ENCODE assay signal across 10 cellular contexts in the genomic region with DNA sequence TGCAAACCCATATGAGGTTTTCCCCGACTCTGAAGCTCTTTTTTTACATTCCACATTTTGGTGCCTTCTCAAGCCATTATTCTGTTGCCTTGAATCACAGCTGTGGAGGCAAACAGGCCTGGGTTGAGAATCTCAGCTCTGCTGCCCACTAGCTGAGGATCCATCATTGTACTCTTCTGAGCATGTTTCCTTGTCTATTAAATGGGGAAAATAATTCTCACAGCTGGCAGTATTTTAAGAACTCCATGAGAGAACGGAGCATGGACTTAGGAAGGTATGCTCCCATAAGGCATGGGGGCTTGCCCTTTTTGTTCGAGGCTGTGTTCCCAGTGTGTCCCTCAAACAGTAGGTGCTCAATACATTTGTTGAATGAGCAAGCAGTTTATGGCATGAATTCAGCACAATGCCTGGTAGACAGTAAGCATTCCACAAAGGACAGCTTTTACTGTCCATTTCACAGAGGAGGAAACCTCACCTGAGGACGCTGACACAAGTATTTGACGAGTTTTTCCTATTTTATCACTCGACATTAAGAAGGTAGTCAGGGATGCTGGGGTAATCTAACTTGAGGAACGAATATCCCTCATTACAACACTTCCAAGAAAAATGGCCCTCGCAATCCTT. TPM values are rescaled to one million over a fixed set of nuclear protein-coding genes. Genes with fewer than 3 reads are reported as not detected.
DNase-seq lines count a peak whose midpoint lies in the region; FAIRE-seq and TF ChIP-seq lines count a peak whose summit lies in the region.
"Had no signal": no experiment of that assay in that cellular context is flagged by ENCODE, and none has a peak within 500 bp of the region (broad histone marks: within the 10 kb centered on the region; RNA-seq: fewer than 3 reads in every experiment).

No MANE protein-coding gene starts in this region.

- H3K36me3 Mint-ChIP-seq in neural progenitor cell = no peaks in the 10 kb centered on the region

- no TSS peak for BruUV-seq in endothelial cell of umbilical vein (replicated peaks; lab: Mats Ljungman, UMichigan)

- H3K9me1 ChIP-seq in endothelial cell of umbilical vein (replicated peaks; ENCODE audit: control insufficient read depth, extremely low read depth, insufficient read depth, low read length) = no peaks in the 10 kb centered on the region

- dilution Hi-C loops in endothelial cell of umbilical vein (cut with MboI; ENCODE audit: extremely low pct_ligation_motif_present, low sequenced_read_pairs) = no loop called here

- H3K9ac ChIP-seq in endothelial cell of umbilical vein (replicated peaks; ENCODE audit: extremely low read depth, insufficient read depth, low read length) (no peak overlapping the region), neural progenitor cell (no peak overlapping the region), neuronal stem cell (ENCODE audit: low read depth, low read length, poor library complexity) (no peak overlapping the region)

- no peak overlapping the region for H2BK5ac ChIP-seq in neuronal stem cell (ENCODE audit: low read length)

- WGBS in neuronal stem cell (ENCODE audit: extremely low coverage in 2 of 2, insufficient read length in 2 of 2, insufficient replicate concordance in 1 of 2), 2 donors = no CpG with 5 or more reads among the region's 8 CpGs

- peak overlapping the region; percentile 94 for H3K4me3 Mint-ChIP-seq in neural progenitor cell

- CTCF ChIA-PET in endothelial cell of umbilical vein (lab: Charles Lee) = interaction anchor here (1.0 to 16.1 kb wide), 5 partner anchors 19 to 1984 kb away, joined by 3 to 182 read pairs (median 4); no protein-coding TSS in a partner anchor

- no peak overlapping the region for H3K27ac ChIP-seq in endothelial cell of umbilical vein (ENCODE audit: insufficient read depth, low read depth, low read length)
- no peak overlapping the region for H3K27ac ChIP-seq in neural progenitor cell
- H3K27ac ChIP-seq in neuronal stem cell (replicated peaks; ENCODE audit: low read length) = no peak overlapping the region
- H3K27ac ChIP-seq in dorsolateral prefrontal cortex = peak overlapping the region in 8 of 59 donors; percentile 2 to 94 (median 52)

- peaks cover 7% of the 10 kb centered on the region for H3K9me3 Mint-ChIP-seq in neural progenitor cell

- H4K20me1 ChIP-seq in endothelial cell of umbilical vein (replicated peaks; ENCODE audit: control insufficient read depth, extremely low read depth, insufficient read depth, low read length) = no peaks in the 10 kb centered on the region
- peaks cover 16% of the 10 kb centered on the region for H4K20me1 ChIP-seq in neural progenitor cell (ENCODE audit: low read depth)

- H2AK5ac ChIP-seq in neuronal stem cell (ENCODE audit: low read depth, low read length) = no peak overlapping the region

- no peak overlapping the region for H2BK120ac ChIP-seq in neuronal stem cell (ENCODE audit: low read depth, low read length)

- peaks cover 17% of the 10 kb centered on the region for H3K79me2 ChIP-seq in endothelial cell of umbilical vein (ENCODE audit: control insufficient read depth, insufficient read depth, low read length)
- peaks cover 28% of the 10 kb centered on the region for H3K79me2 ChIP-seq in neural progenitor cell (ENCODE audit: low read depth)

- H3K14ac ChIP-seq in neuronal stem cell (ENCODE audit: low read length) = no peak overlapping the region

- H3K4me3 ChIP-seq in AG10803 (ENCODE audit: low read length) (no peak overlapping the region), HFF-Myc (replicated peaks; ENCODE audit: low read depth, low read length) (no peak overlapping the region), endothelial cell of umbilical vein (replicated peaks in 1 of 3; ENCODE audit: insufficient read depth in 1 of 3, low read depth in 1 of 3, low read length in 3 of 3) (peak overlapping the region in 1 of 3 experiments; percentile 82), neural progenitor cell (peak overlapping the region; percentile 99), neuronal stem cell (ENCODE audit: low read length in 2 of 2) (no peak overlapping the region), dorsolateral prefrontal cortex (peak overlapping the region in 12 of 59 donors; percentile 66 to 88 (median 75))

- intact Hi-C loops in endothelial cell of umbilical vein (cut with micrococcal nuclease) (no loop called here), dorsolateral prefrontal cortex (cut with DNase I) (no loop called here)

- H3K4me2 ChIP-seq in endothelial cell of umbilical vein (ENCODE audit: insufficient read depth, low read length) (peak overlapping the region; percentile 94), neural progenitor cell (peak overlapping the region; percentile 88), neuronal stem cell (ENCODE audit: insufficient read depth, low read length, poor library complexity, severe bottlenecking) (no peak overlapping the region)

- peaks cover 28% of the 10 kb centered on the region for H3F3A ChIP-seq in neural progenitor cell (ENCODE audit: low read depth)

- H2BK15ac ChIP-seq in neuronal stem cell (ENCODE audit: low read length) = no peak overlapping the region

- no peak overlapping the region for H2BK12ac ChIP-seq in neuronal stem cell (ENCODE audit: low read length)

- peak overlapping the region; percentile 9 for H2AFZ ChIP-seq in endothelial cell of umbilical vein (ENCODE audit: low read depth, low read length)
- H2AFZ ChIP-seq in neural progenitor cell (replicated peaks) = no peak overlapping the region
- no peak overlapping the region for H2AFZ ChIP-seq in neuronal stem cell (ENCODE audit: low read length)

- peaks cover 21% of the 10 kb centered on the region for H3K4me1 ChIP-seq in endothelial cell of umbilical vein (ENCODE audit: control insufficient read depth, extremely low read depth, insufficient read depth, low read length)
- peaks cover 6% of the 10 kb centered on the region for H3K4me1 ChIP-seq in neural progenitor cell
- H3K4me1 ChIP-seq in neuronal stem cell (ENCODE audit: control insufficient read depth in 2 of 2, insufficient read depth in 1 of 2, low read depth in 1 of 2, low read length in 2 of 2) = peaks cover 3 to 4% of the 10 kb centered on the region in 2 donors

- H3K18ac ChIP-seq in neuronal stem cell (ENCODE audit: low read length) = no peak overlapping the region

- H4K91ac ChIP-seq in neuronal stem cell (ENCODE audit: low read depth, low read length, poor library complexity) = no peak overlapping the region

- H4K8ac ChIP-seq in neuronal stem cell (ENCODE audit: low read depth, low read length) = no peak overlapping the region

- POLR2A ChIA-PET in endothelial cell of umbilical vein (lab: Charles Lee) = no interaction called here

- peaks cover 4% of the 10 kb centered on the region for H3K4me1 Mint-ChIP-seq in neural progenitor cell

- no peak for TF ChIP-seq POLR2A in endothelial cell of umbilical vein (IDR thresholded peaks at IDR 0.05; ENCODE audit: low read depth, low read length)

- no peak overlapping the region for H3K27ac Mint-ChIP-seq in neural progenitor cell

- FAIRE-seq in endothelial cell of umbilical vein (lab: Jason Lieb, UNC) = peak; percentile 52

- DNase-seq in AG10803 (ENCODE audit: low read depth) (peak; percentile 16), HFF-Myc (ENCODE audit: extremely low read depth, low read depth) (no peak), endothelial cell of umbilical vein (ENCODE audit: low read depth, low spot score) (no peak), neural progenitor cell (ENCODE audit: low spot score) (no peak), neuronal stem cell (ENCODE audit: low spot score) (no peak), C1 segment of cervical spinal cord (lab: John Stamatoyannopoulos, UW) (no peak), dorsolateral prefrontal cortex (no peak), NK-92 (lab: John Stamatoyannopoulos, UW; ENCODE audit: unreplicated experiment) (no peak)
- DNase-seq: activated effector memory CD4-positive, alpha-beta T cell treated with Interleukin-2 at 50 U/mL for 16 hours; posterior cingulate gyrus had no signal

- H3K9me3 ChIP-seq in endothelial cell of umbilical vein (replicated peaks; ENCODE audit: control insufficient read depth, insufficient read depth, low read length) (no peaks in the 10 kb centered on the region), neural progenitor cell (ENCODE audit: low read depth) (no peaks in the 10 kb centered on the region), neuronal stem cell (replicated peaks in 1 of 2; ENCODE audit: control insufficient read depth in 2 of 2, insufficient read depth in 1 of 2, low read depth in 1 of 2, low read length in 2 of 2) (peaks cover 3 to 12% of the 10 kb centered on the region in 2 donors)

- H3K27me3 Mint-ChIP-seq in neural progenitor cell (ENCODE audit: insufficient read depth, low read depth) = peaks cover 13% of the 10 kb centered on the region

- no peak overlapping the region for H3K4ac ChIP-seq in neuronal stem cell (ENCODE audit: low read length)

- H3K23ac ChIP-seq in neuronal stem cell (ENCODE audit: low read depth, low read length, poor library complexity) = no peak overlapping the region

- no peaks in the 10 kb centered on the region for H3K27me3 ChIP-seq in endothelial cell of umbilical vein (ENCODE audit: control insufficient read depth in 2 of 2, insufficient read depth in 2 of 2, low read length in 2 of 2)
- no peaks in the 10 kb centered on the region for H3K27me3 ChIP-seq in neural progenitor cell
- peaks cover 0 to 31% (median 0%) of the 10 kb centered on the region in 3 experiments for H3K27me3 ChIP-seq in neuronal stem cell (ENCODE audit: control insufficient read depth in 3 of 3, insufficient read depth in 3 of 3, low read depth in 1 of 3, low read length in 3 of 3)
- H3K27me3 ChIP-seq in dorsolateral prefrontal cortex = peaks cover 0 to 23% (median 0%) of the 10 kb centered on the region in 45 donors

- H3K36me3 ChIP-seq in endothelial cell of umbilical vein (ENCODE audit: control insufficient read depth in 2 of 2, extremely low read depth in 1 of 2, insufficient read depth in 2 of 2, low read length in 2 of 2) = no peaks in the 10 kb centered on the region
- no peaks in the 10 kb centered on the region for H3K36me3 ChIP-seq in neural progenitor cell
- H3K36me3 ChIP-seq in neuronal stem cell (replicated peaks in 1 of 2; ENCODE audit: control insufficient read depth in 2 of 2, insufficient read depth in 2 of 2, low read length in 2 of 2) = no peaks in the 10 kb centered on the region

- H3K79me1 ChIP-seq in neuronal stem cell (ENCODE audit: low read depth, low read length) = no peaks in the 10 kb centered on the region

- TF ChIP-seq CTCF in AG10803 (conservative IDR thresholded peaks at IDR 0.05; ENCODE audit: low read length) (peak; percentile 30), HFF-Myc (IDR thresholded peaks at IDR 0.05; ENCODE audit: low read depth, low read length, missing control alignments) (peak; percentile 15), endothelial cell of umbilical vein (IDR thresholded peaks at IDR 0.05; ENCODE audit: extremely low read depth in 1 of 2, insufficient read depth in 1 of 2, low read depth in 1 of 2, low read length in 2 of 2) (peak in 1 of 2 donors; percentile 14), neural progenitor cell (IDR thresholded peaks at IDR 0.05) (no peak), dorsolateral prefrontal cortex (IDR thresholded peaks at IDR 0.05 in 54 of 56, conservative IDR thresholded peaks at IDR 0.05 in 2 of 56; ENCODE audit: low read depth in 1 of 56, partially characterized antibody in 56 of 56) (peak in 9 of 56 donors; percentile 11 to 33 (median 15))

RNA-seq across cellular contexts. Expression of a gene that starts 2.2 kb away (rescaled TPM):
- total RNA-seq in endothelial cell of umbilical vein (37.5 and 39.1 TPM in 2 replicates), neural progenitor cell (ENCODE audit: low replicate concordance) (65.1 and 65.3 TPM in 2 replicates), dorsolateral prefrontal cortex (10 to 100 TPM; 29.5 to 75.2 (median 50.6) TPM)
- polyA plus RNA-seq in endothelial cell of umbilical vein = 8.8 and 8.9 TPM in 2 replicates
- 7.6 and 8.7 TPM in 2 replicates for polyA plus RNA-seq in endothelial cell of umbilical vein (2011; cell fraction: cytosol; rRNA removed)
- 14.3 and 15.4 TPM in 2 replicates for polyA plus RNA-seq in endothelial cell of umbilical vein (2011; cell fraction: nucleus; rRNA removed)
- 21.5 and 27.6 TPM in 2 replicates for polyA plus RNA-seq in endothelial cell of umbilical vein (2012)
- polyA minus RNA-seq in endothelial cell of umbilical vein = 58.0 and 59.5 TPM in 2 replicates
- not detected for polyA minus RNA-seq in endothelial cell of umbilical vein (2011; cell fraction: cytosol; rRNA and poly(A)+ RNA removed)
- polyA minus RNA-seq in endothelial cell of umbilical vein (2011; cell fraction: nucleus; rRNA and poly(A)+ RNA removed) = 85.0 and 86.2 TPM in 2 replicates
- 21.8 TPM for polyA plus RNA-seq in neuronal stem cell (2013, experiment 1 of 2)
- 22.1 TPM for polyA plus RNA-seq in neuronal stem cell (2013, experiment 2 of 2)
